ENCODE assay signal across 10 cellular contexts in the genomic region with DNA sequence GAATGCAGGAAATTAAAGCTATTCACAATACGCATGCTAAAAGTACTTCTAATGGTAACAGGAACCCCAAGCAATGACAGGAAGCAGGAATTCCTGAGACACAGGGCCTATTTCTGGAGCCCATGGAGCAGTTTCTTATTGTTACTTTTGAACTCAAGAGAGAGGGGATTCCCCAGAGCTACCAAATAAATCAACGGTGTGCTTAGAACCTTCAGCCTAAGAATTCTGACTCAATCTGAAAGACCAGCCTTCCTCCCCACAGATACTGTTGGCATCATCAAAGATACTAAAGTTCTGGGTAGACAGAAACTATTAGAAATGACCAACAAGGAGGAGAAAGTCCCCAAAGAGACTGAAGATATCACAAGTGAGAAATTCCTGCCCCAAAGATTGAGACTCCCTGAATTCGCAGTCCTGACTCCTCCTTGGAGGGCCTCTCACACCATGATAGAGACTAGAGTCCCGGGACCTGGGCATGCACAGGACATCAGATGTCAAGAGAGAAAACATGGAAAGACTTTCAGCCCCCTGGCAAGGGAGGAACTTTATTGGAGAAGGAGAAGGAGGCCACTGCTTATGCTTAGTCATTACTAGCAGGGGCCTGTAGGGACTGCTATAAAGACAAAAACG. TPM values are rescaled to one million over a fixed set of nuclear protein-coding genes. Genes with fewer than 3 reads are reported as not detected.
DNase-seq lines count a peak whose midpoint lies in the region; ATAC-seq, FAIRE-seq and TF ChIP-seq lines count a peak whose summit lies in the region.
"Had no signal": no experiment of that assay in that cellular context is flagged by ENCODE, and none has a peak within 500 bp of the region (broad histone marks: within the 10 kb centered on the region; RNA-seq: fewer than 3 reads in every experiment).

No MANE protein-coding gene starts in this region.

- DNase-seq in activated CD4-positive, alpha-beta T cell treated with anti-CD3 and anti-CD28 coated beads for 36 hours: no peak
- DNase-seq in activated CD4-positive, alpha-beta T cell treated with anti-CD3 and anti-CD28 coated beads, Interleukin-2, amount 50 U/mL, for 48 hours: no peak
- DNase-seq in kidney tubule cell (ENCODE audit: low spot score) (peak; percentile 30), HTR-8/SVneo (ENCODE audit: insufficient read length, low spot score) (no peak), RWPE1 (ENCODE audit: low spot score) (no peak)
- DNase-seq: 8988T, NCI-H748 treated with DMSO at 0.1 percent for 48 hours had no signal

- intact Hi-C loops in activated CD4-positive, alpha-beta T cell treated with anti-CD3 and anti-CD28 coated beads for 36 hours (cut with DNase I, micrococcal nuclease): no loop called here

- H3K27ac Mint-ChIP-seq in activated CD4-positive, alpha-beta T cell treated with anti-CD3 and anti-CD28 coated beads for 36 hours: no peak overlapping the region

- no peaks in the 10 kb centered on the region for H3K36me3 Mint-ChIP-seq in activated CD4-positive, alpha-beta T cell treated with anti-CD3 and anti-CD28 coated beads for 36 hours (ENCODE audit: low read depth)

- peaks cover 3% of the 10 kb centered on the region for H3K27me3 Mint-ChIP-seq in activated CD4-positive, alpha-beta T cell treated with anti-CD3 and anti-CD28 coated beads for 36 hours

- H3K27ac ChIP-seq in RWPE1: no peak overlapping the region

- no peak for FAIRE-seq in HTR-8/SVneo (lab: Jason Lieb, UNC)

- POLR2A ChIA-PET in activated CD4-positive, alpha-beta T cell treated with anti-CD3 and anti-CD28 coated beads for 36 hours (lab: Charles Lee): no interaction called here
- POLR2A ChIA-PET in RWPE1 (lab: Yijun Ruan, JAX; ENCODE audit: low non-redundant PET): no interaction called here

- H3K4me3 Mint-ChIP-seq in activated CD4-positive, alpha-beta T cell treated with anti-CD3 and anti-CD28 coated beads for 36 hours: no peak overlapping the region

- ATAC-seq in activated CD4-positive, alpha-beta T cell treated with anti-CD3 and anti-CD28 coated beads for 36 hours: peak; percentile 94
- peak; percentile 86 for ATAC-seq in GM21360 (IDR thresholded peaks at IDR 0.05; ENCODE audit: unreplicated experiment)
- ATAC-seq in HG03103 (IDR thresholded peaks at IDR 0.05; ENCODE audit: low read depth, unreplicated experiment): peak; percentile 73
- no peak for ATAC-seq in GM19452 (IDR thresholded peaks at IDR 0.05; ENCODE audit: unreplicated experiment)

- H3K9me3 Mint-ChIP-seq in activated CD4-positive, alpha-beta T cell treated with anti-CD3 and anti-CD28 coated beads for 36 hours (ENCODE audit: low read depth): peaks cover 7% of the 10 kb centered on the region

- no peak for TF ChIP-seq CTCF in RWPE1 (conservative IDR thresholded peaks at IDR 0.05; ENCODE audit: low read depth)

- CTCF ChIA-PET in activated CD4-positive, alpha-beta T cell treated with anti-CD3 and anti-CD28 coated beads for 36 hours (lab: Charles Lee): interaction anchor here (0.5 to 1.1 kb wide), 3 partner anchors 13 to 41 kb away, joined by 3 to 4 read pairs (median 4); no protein-coding TSS in a partner anchor
- CTCF ChIA-PET in RWPE1 (lab: Yijun Ruan, JAX): no interaction called here

- H3K4me1 Mint-ChIP-seq in activated CD4-positive, alpha-beta T cell treated with anti-CD3 and anti-CD28 coated beads for 36 hours: peaks cover 33% of the 10 kb centered on the region

RNA-seq across cellular contexts. Expression of a gene that starts 32.7 kb away (rescaled TPM):
- total RNA-seq in activated CD4-positive, alpha-beta T cell treated with anti-CD3 and anti-CD28 coated beads for 36 hours: 100 to 1,000 TPM; 232 to 254 TPM

RNA-seq across cellular contexts. Expression of a gene that starts 46.8 kb away (rescaled TPM):
- total RNA-seq in activated CD4-positive, alpha-beta T cell treated with anti-CD3 and anti-CD28 coated beads for 36 hours: not detected
